14 cellular contexts compared by ENCODE assay signal in genomic region chr11:10139656-10140055, GRCh38.
DNase-seq lines count a peak whose midpoint lies in the region; ATAC-seq, FAIRE-seq and TF ChIP-seq lines count a peak whose summit lies in the region.
"Had no signal": no experiment of that assay in that cellular context is flagged by ENCODE, and none has a peak within 500 bp of the region (broad histone marks: within the 10 kb centered on the region; RNA-seq: fewer than 3 reads in every experiment).

No MANE protein-coding gene starts in this region.

- no peak overlapping the region for H3K27ac ChIP-seq in foreskin keratinocyte
- no peak overlapping the region for H3K27ac ChIP-seq in kidney (ENCODE audit: low read depth in 2 of 2, low read length in 2 of 2)
- H3K27ac ChIP-seq: SJSA1 had no signal

- H3K9ac ChIP-seq in skeletal muscle satellite cell (ENCODE audit: low read depth, low read length) (peak overlapping the region; percentile 7), kidney (ENCODE audit: low read length in 2 of 2) (no peak overlapping the region)

- H3K27me3 ChIP-seq in foreskin keratinocyte: no peaks in the 10 kb centered on the region
- H3K27me3 ChIP-seq in skeletal muscle satellite cell (ENCODE audit: control insufficient read depth, insufficient read depth, low read length): no peaks in the 10 kb centered on the region
- H3K27me3 ChIP-seq: SJSA1 had no signal

- no peak for FAIRE-seq in kidney (lab: Jason Lieb, UNC)

- DNase-seq in Right ventricle myocardium superior (no peak), cardiac septum (ENCODE audit: low spot score) (no peak), amniotic epithelial cell (ENCODE audit: low read depth) (peak; percentile 79), foreskin keratinocyte (peak; percentile 75 to 87), kidney (no peak)
- DNase-seq in stimulated activated CD4-positive, alpha-beta T cell treated with anti-CD3 and anti-CD28 coated beads, Interleukin-2, amount 100 ng/mL, for 24 hours: no peak
- DNase-seq: 8988T; activated B cell treated with CpG ODN at 0.5 μM for 24 hours; Karpas-422; naive B cell; stimulated activated naive CD4-positive, alpha-beta T cell had no signal

- H3K9me3 ChIP-seq in skeletal muscle satellite cell (replicated peaks; ENCODE audit: low read length) (no peaks in the 10 kb centered on the region), kidney (ENCODE audit: control insufficient read depth in 1 of 2, low read length in 2 of 2) (no peaks in the 10 kb centered on the region)
- H3K9me3 ChIP-seq: SJSA1 had no signal

- TF ChIP-seq CTCF in foreskin keratinocyte (conservative IDR thresholded peaks at IDR 0.05) (no peak), kidney (IDR thresholded peaks at IDR 0.05; ENCODE audit: borderline replicate concordance, extremely low read depth, insufficient read depth) (no peak)

- intact Hi-C loops in Right ventricle myocardium superior (cut with DNase I): no loop called here
- intact Hi-C loops in cardiac septum (cut with DNase I): no loop called here
- intact Hi-C loops in kidney (cut with DNase I): no loop called here

- H3K4me2 ChIP-seq in skeletal muscle satellite cell (ENCODE audit: low read length): peak overlapping the region; percentile 39

- H3K4me1 ChIP-seq in foreskin keratinocyte: peaks cover 10% of the 10 kb centered on the region
- peaks cover 14% of the 10 kb centered on the region for H3K4me1 ChIP-seq in skeletal muscle satellite cell (ENCODE audit: control insufficient read depth, insufficient read depth, low read length)
- no peaks in the 10 kb centered on the region for H3K4me1 ChIP-seq in kidney (ENCODE audit: control insufficient read depth in 1 of 2, insufficient read depth in 1 of 2, low read depth in 1 of 2, low read length in 2 of 2)

- ATAC-seq in Right ventricle myocardium superior (ENCODE audit: poor library complexity) (peak; percentile 45), foreskin keratinocyte (peak; percentile 56), HG03469 (IDR thresholded peaks at IDR 0.05; ENCODE audit: unreplicated experiment) (no peak)

- H3K4me3 ChIP-seq in skeletal muscle satellite cell (ENCODE audit: low read length) (no peak overlapping the region), kidney (ENCODE audit: low read length in 2 of 2) (no peak overlapping the region)
- H3K4me3 ChIP-seq: SJSA1 had no signal

- H3K36me3 ChIP-seq in skeletal muscle satellite cell (ENCODE audit: insufficient read depth, low read length): no peaks in the 10 kb centered on the region
- no peaks in the 10 kb centered on the region for H3K36me3 ChIP-seq in kidney (ENCODE audit: control insufficient read depth in 1 of 2, insufficient read depth in 2 of 2, low read length in 2 of 2)
- H3K36me3 ChIP-seq: SJSA1 had no signal

Comparison
In these comparisons a context has a peak if more than half of its experiments do, and no peak if none do; other contexts are left out.
1. DNase-seq: peak in amniotic epithelial cell (single experiment) and foreskin keratinocyte (2 of 2); none in Right ventricle myocardium superior (single experiment), cardiac septum (single experiment), stimulated activated CD4-positive, alpha-beta T cell treated with anti-CD3 and anti-CD28 coated beads, Interleukin-2, amount 100 ng/mL, for 24 hours (0 of 2) and kidney (single experiment).